In genomic region chr6:159759645-159760044, GRCh38 we compare ENCODE assay signal across 11 cellular contexts. TPM values are rescaled to one million over a fixed set of nuclear protein-coding genes. Genes with fewer than 3 reads are reported as not detected.
DNase-seq lines count a peak whose midpoint lies in the region; ATAC-seq and TF ChIP-seq lines count a peak whose summit lies in the region.
"Had no signal": no experiment of that assay in that cellular context is flagged by ENCODE, and none has a peak within 500 bp of the region (broad histone marks: within the 10 kb centered on the region; RNA-seq: fewer than 3 reads in every experiment).

No MANE protein-coding gene starts in this region.

- peaks cover 44% of the 10 kb centered on the region for H3K36me3 ChIP-seq in iPS-18a (ENCODE audit: control insufficient read depth, low read depth, low read length)

- no peak overlapping the region for H3K4me3 ChIP-seq in iPS-18a (ENCODE audit: low read length)
- H3K4me3 ChIP-seq: lower lobe of right lung had no signal

- H3K27me3 Mint-ChIP-seq in Calu3 (ENCODE audit: unreplicated experiment) (no peaks in the 10 kb centered on the region), T-helper 17 cell (no peaks in the 10 kb centered on the region)

- H3K36me3 Mint-ChIP-seq in Calu3 (ENCODE audit: insufficient read depth, unreplicated experiment) (peaks cover 84% of the 10 kb centered on the region), T-helper 17 cell (ENCODE audit: low read depth) (peaks cover 3% of the 10 kb centered on the region)

- no peak for ATAC-seq in T-helper 17 cell
- ATAC-seq in HG03521 (IDR thresholded peaks at IDR 0.05; ENCODE audit: unreplicated experiment), result no peak
- ATAC-seq in GM18517 (IDR thresholded peaks at IDR 0.05; ENCODE audit: unreplicated experiment), result no peak
- ATAC-seq: lower lobe of right lung had no signal

- H3K27ac Mint-ChIP-seq in Calu3 (ENCODE audit: unreplicated experiment) (peak overlapping the region; percentile 75), T-helper 17 cell (peak overlapping the region; percentile 99)

- peak overlapping the region; percentile 89 for H3K9ac ChIP-seq in iPS-18a (ENCODE audit: low read length)

- peak overlapping the region; percentile 99 for H3K4me3 Mint-ChIP-seq in Calu3 (ENCODE audit: low read depth, unreplicated experiment)
- peak overlapping the region; percentile 65 for H3K4me3 Mint-ChIP-seq in T-helper 17 cell

- DNase-seq in Calu3 (no peak), T-helper 17 cell (no peak), DMS79 (lab: John Stamatoyannopoulos, UW) (no peak), HK-2 (ENCODE audit: unreplicated experiment) (no peak)
- DNase-seq: foreskin melanocyte, lower lobe of right lung, SK-N-SH had no signal

- BruUV-seq in Calu3 (replicated peaks; lab: Mats Ljungman, UMichigan), result no TSS peak

- intact Hi-C loops in Calu3 (cut with micrococcal nuclease; ENCODE audit: unreplicated experiment), result no loop called here

- no peaks in the 10 kb centered on the region for H3K9me3 Mint-ChIP-seq in Calu3 (ENCODE audit: low read depth, unreplicated experiment)

- peak overlapping the region; percentile 94 for H3K27ac ChIP-seq in 22Rv1
- H3K27ac ChIP-seq in iPS-18a (ENCODE audit: low read length), result no peak overlapping the region
- H3K27ac ChIP-seq: lower lobe of right lung had no signal

- H3K9me3 ChIP-seq in T-helper 17 cell (ENCODE audit: control insufficient read depth, low read length, poor library complexity, severe bottlenecking) (no peaks in the 10 kb centered on the region), iPS-18a (ENCODE audit: control insufficient read depth, low read depth, low read length) (no peaks in the 10 kb centered on the region)
- H3K9me3 ChIP-seq: lower lobe of right lung, SK-N-SH had no signal

- peaks cover 22% of the 10 kb centered on the region for H3K4me1 ChIP-seq in iPS-18a (ENCODE audit: control insufficient read depth, low read depth, low read length)

- peaks cover 36% of the 10 kb centered on the region for H3K4me1 Mint-ChIP-seq in Calu3 (ENCODE audit: low read depth, unreplicated experiment)
- H3K4me1 Mint-ChIP-seq in T-helper 17 cell, result peaks cover 26% of the 10 kb centered on the region

- TF ChIP-seq CTCF in 22Rv1 (IDR thresholded peaks at IDR 0.05) (no peak), Calu3 (IDR thresholded peaks at IDR 0.05; ENCODE audit: unreplicated experiment) (no peak)

- no peaks in the 10 kb centered on the region for H3K27me3 ChIP-seq in iPS-18a (ENCODE audit: control insufficient read depth, insufficient read depth, low read length)

- CTCF ChIA-PET in Calu3 (lab: Charles Lee), result interaction anchor here (0.7 to 1.5 kb wide), 2 partner anchors 33 to 768 kb away, joined by 3 read pairs; no protein-coding TSS in a partner anchor

RNA-seq across cellular contexts. Expression of gene ACAT2, which starts 2.2 kb away (rescaled TPM):
- total RNA-seq in Calu3 (2022), result 92.3 and 108 TPM in 2 replicates
- 10 to 100 TPM; 26.9 to 34.6 TPM for total RNA-seq in T-helper 17 cell

RNA-seq across cellular contexts. Expression of gene TCP1, which starts 29.8 kb away (rescaled TPM):
- total RNA-seq in Calu3 (2022), result 311 and 357 TPM in 2 replicates
- total RNA-seq in T-helper 17 cell, result 100 to 1,000 TPM; 195 to 196 TPM

RNA-seq across cellular contexts. Expression of gene MRPL18, which starts 30.6 kb away (rescaled TPM):
- 86.6 and 88.7 TPM in 2 replicates for total RNA-seq in Calu3 (2022)
- 10 to 100 TPM; 23.2 to 24.9 TPM for total RNA-seq in T-helper 17 cell

RNA-seq across cellular contexts. Expression of gene WTAP, which starts 32.3 kb away (rescaled TPM):
- total RNA-seq in Calu3 (2022), result 91.8 and 103 TPM in 2 replicates
- total RNA-seq in T-helper 17 cell, result 100 to 1,000 TPM; 159 to 160 TPM

RNA-seq across cellular contexts. Expression of gene PNLDC1, which starts 40.4 kb away (rescaled TPM):
- 0.52 and 0.71 TPM in 2 replicates for total RNA-seq in Calu3 (2022)
- 1 to 10 TPM in 1 of 2 donors, not detected in 1; 1.2 TPM for total RNA-seq in T-helper 17 cell
